ENCODE assay signal across 7 cellular contexts in genomic region chr20:3239026-3239866, GRCh38. TPM values are rescaled to one million over a fixed set of nuclear protein-coding genes. Genes with fewer than 3 reads are reported as not detected.
DNase-seq lines count a peak whose midpoint lies in the region; ATAC-seq and TF ChIP-seq lines count a peak whose summit lies in the region.

TSS of gene SLC4A11 (minus strand) at chr20:3239190. CDS start at chr20:3239137, 53 bp downstream.

- peak; percentile 64 for ATAC-seq in HG03103 (IDR thresholded peaks at IDR 0.05; ENCODE audit: low read depth, unreplicated experiment)

- H3K4me1 ChIP-seq in ascending aorta (peaks cover 8 to 11% of the 10 kb centered on the region in 2 donors), right atrium auricular region (peaks cover 0 to 21% of the 10 kb centered on the region in 2 donors)

- intact Hi-C loops in ascending aorta (cut with DNase I): no loop called here

- TF ChIP-seq CTCF in GM06990 (IDR thresholded peaks at IDR 0.05; ENCODE audit: insufficient read depth, low read length, poor library complexity, severe bottlenecking): no peak
- TF ChIP-seq CTCF in ascending aorta (IDR thresholded peaks at IDR 0.05): no peak
- TF ChIP-seq CTCF in right atrium auricular region (IDR thresholded peaks at IDR 0.05): no peak
- TF ChIP-seq CTCF in retinal pigment epithelial cell (conservative IDR thresholded peaks at IDR 0.05; ENCODE audit: low read depth, low read length): no peak

- H3K4me3 ChIP-seq in GM06990 (replicated peaks; ENCODE audit: low read depth, low read length) (peak within 1 kb of the TSS; percentile 61), ascending aorta (peak within 1 kb of the TSS; percentile 78 to 92), right atrium auricular region (peak within 1 kb of the TSS; percentile 52 to 69), retinal pigment epithelial cell (ENCODE audit: low read length) (peak within 1 kb of the TSS; percentile 39)

- no peak for DNase-seq in GM06990 (ENCODE audit: extremely low read depth, insufficient read length)
- peak in 1 of 2 donors; percentile 76 for DNase-seq in ascending aorta (ENCODE audit: low spot score in 2 of 2)
- no peak for DNase-seq in right atrium auricular region (ENCODE audit: low spot score)
- DNase-seq in retinal pigment epithelial cell (ENCODE audit: low read depth): no peak
- no peak for DNase-seq in GOT3 (lab: John Stamatoyannopoulos, UW)

- H3K36me3 ChIP-seq in GM06990 (ENCODE audit: control insufficient read depth, insufficient read depth, low read length) (no peaks in the 10 kb centered on the region), ascending aorta (no peaks in the 10 kb centered on the region), right atrium auricular region (no peaks in the 10 kb centered on the region)

- H3K9me3 ChIP-seq in ascending aorta (no peaks in the 10 kb centered on the region), right atrium auricular region (no peaks in the 10 kb centered on the region)

- H3K27me3 ChIP-seq in GM06990 (replicated peaks; ENCODE audit: control insufficient read depth, insufficient read depth, low read length) (peaks cover 4% of the 10 kb centered on the region; the same call in 1 of the 2 replicates), ascending aorta (peaks cover 9% of the 10 kb centered on the region), right atrium auricular region (peaks cover 3 to 24% of the 10 kb centered on the region in 2 donors)

- H3K27ac ChIP-seq in ascending aorta (no peak within 1 kb of the TSS), right atrium auricular region (no peak within 1 kb of the TSS)

TF ChIP-seq in PFSK-1, 5 proteins besides CTCF, POLR2A, EP300 and RAD21:
- TF ChIP-seq POLR2AphosphoS5 (IDR thresholded peaks at IDR 0.05; ENCODE audit: low read depth, low read length) (no peak), SIN3A (IDR thresholded peaks at IDR 0.05; ENCODE audit: borderline replicate concordance, insufficient read depth, low read length) (no peak), TAF1 (IDR thresholded peaks at IDR 0.05; ENCODE audit: borderline replicate concordance, insufficient read depth, low read length) (no peak), FOXP2 (optimal IDR thresholded peaks at IDR 0.05; ENCODE audit: borderline replicate concordance, extremely low read depth, extremely low read length, insufficient read depth) (peak; percentile 23), REST (IDR thresholded peaks at IDR 0.05; ENCODE audit: insufficient read depth in 1 of 2, low read depth in 2 of 2, low read length in 2 of 2) (no peak)

RNA-seq across cellular contexts. Expression of gene SLC4A11, which starts in this region (rescaled TPM):
- polyA plus RNA-seq in PFSK-1 (2012; ENCODE audit: insufficient read length, low read depth): 0.73 TPM
- total RNA-seq in ascending aorta (1.6 TPM), right atrium auricular region (under 1 TPM in 1 of 2 donors, not detected in 1; 0.16 TPM)
